Comparison of ENCODE assay signal across 39 cellular contexts in the genomic region with DNA sequence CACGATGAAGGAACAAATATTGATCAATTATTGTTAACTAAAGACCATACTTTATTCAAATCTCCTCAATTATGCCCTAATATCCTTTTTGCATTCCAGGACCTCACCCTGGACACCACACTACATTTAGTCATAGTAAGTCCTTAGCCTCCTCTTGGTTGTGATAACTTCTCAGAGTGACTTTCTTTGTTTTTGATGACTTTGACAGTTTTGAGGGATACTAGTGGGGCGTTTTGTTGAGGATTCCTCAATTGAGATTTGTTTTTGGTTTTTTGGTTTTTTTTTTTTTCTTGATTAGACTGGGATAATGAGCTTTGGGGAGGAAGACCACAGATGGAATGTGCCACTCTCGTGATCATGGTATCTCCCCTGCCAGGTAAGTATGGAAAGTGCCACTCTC.
"Had no signal": no experiment of that assay in that cellular context is flagged by ENCODE, and none has a peak within 500 bp of the region (broad histone marks: within the 10 kb centered on the region; RNA-seq: fewer than 3 reads in every experiment).

No MANE protein-coding gene starts in this region.

- H3K36me3 ChIP-seq: adrenal gland, ascending aorta, brain microvascular endothelial cell, breast epithelium, cardiac muscle cell had no signal

- FAIRE-seq: astrocyte, bronchial epithelial cell had no signal

- DNase-seq: activated effector memory CD4-positive, alpha-beta T cell treated with anti-CD3 and anti-CD28 coated beads, Interleukin-2, amount 50 U/mL, for 16 hours; activated effector memory CD4-positive, alpha-beta T cell treated with Interleukin-2 at 50 U/mL for 16 hours; activated gamma-delta T cell; activated gamma-delta T cell treated with Interleukin-2 at 50 U/mL for 16 hours; activated naive CD4-positive, alpha-beta T cell; activated naive CD4-positive, alpha-beta T cell treated with anti-CD3 and anti-CD28 coated beads for 36 hours; activated naive CD4-positive, alpha-beta T cell treated with anti-CD3 and anti-CD28 coated beads, Interleukin-2, amount 10 ng/mL, durations not matched to agents 7 days and 5 days; activated naive CD4-positive, alpha-beta T cell treated with anti-CD3 and anti-CD28 coated beads, Interleukin-2, amount 50 U/mL, for 16 hours; activated naive CD4-positive, alpha-beta T cell treated with Interleukin-2 at 50 U/mL for 16 hours; activated naive CD8-positive, alpha-beta T cell treated with anti-CD3 and anti-CD28 coated beads for 36 hours; activated naive CD8-positive, alpha-beta T cell treated with anti-CD3 and anti-CD28 coated beads, Interleukin-2, amount 10 ng/mL, durations not matched to agents 7 days and 5 days; activated naive CD8-positive, alpha-beta T cell treated with anti-CD3 and anti-CD28 coated beads, Interleukin-2, amount 50 U/mL, for 24 hours; activated T-cell treated with anti-CD3 and anti-CD28 coated beads, Interleukin-2, amount 50 U/mL, for 24 hours; activated T-cell treated with anti-CD3 and anti-CD28 coated beads, Interleukin-2, amount 50 U/mL, for 4 hours; activated T-cell treated with anti-CD3 and anti-CD28 coated beads, Interleukin-2, amount 50 U/mL, for 48 hours; activated T-cell treated with anti-CD3 and anti-CD28 coated beads, Interleukin-2, amount 50 U/mL, for 72 hours; adrenal gland; amniotic stem cell; amygdala; anterior cingulate cortex; aorta; body of pancreas; brain microvascular endothelial cell; caudate nucleus; central memory CD4-positive, alpha-beta T cell; cerebellar nuclear complex had no signal

- ATAC-seq: activated naive CD4-positive, alpha-beta T cell treated with anti-CD3 and anti-CD28 coated beads, Interleukin-2, amount 50 U/mL, for 72 hours; activated naive CD8-positive, alpha-beta T cell treated with anti-CD3 and anti-CD28 coated beads, Interleukin-2, amount 50 U/mL, for 24 hours; activated T-cell treated with anti-CD3 and anti-CD28 coated beads, Interleukin-2, amount 50 U/mL, for 4 hours; activated T-cell treated with anti-CD3 and anti-CD28 coated beads, Interleukin-2, amount 50 U/mL, for 72 hours; activated T-helper 17 cell treated with anti-CD3 and anti-CD28 coated beads, Interleukin-2, amount 50 U/mL, for 72 hours; body of pancreas had no signal

- H3K4me3 Mint-ChIP-seq: activated naive CD4-positive, alpha-beta T cell treated with anti-CD3 and anti-CD28 coated beads for 36 hours; activated naive CD4-positive, alpha-beta T cell treated with anti-CD3 and anti-CD28 coated beads, Interleukin-2, amount 10 ng/mL, durations not matched to agents 7 days and 5 days; activated naive CD4-positive, alpha-beta T cell treated with anti-CD3 and anti-CD28 coated beads, Interleukin-2, amount 50 U/mL, for 24 hours; activated naive CD8-positive, alpha-beta T cell; activated naive CD8-positive, alpha-beta T cell treated with anti-CD3 and anti-CD28 coated beads for 36 hours; activated naive CD8-positive, alpha-beta T cell treated with anti-CD3 and anti-CD28 coated beads, Interleukin-2, amount 10 ng/mL, durations not matched to agents 7 days and 5 days; activated naive CD8-positive, alpha-beta T cell treated with anti-CD3 and anti-CD28 coated beads, Interleukin-2, amount 50 U/mL, for 24 hours; activated T-cell treated with anti-CD3 and anti-CD28 coated beads, Interleukin-2, amount 50 U/mL, for 24 hours; activated T-cell treated with anti-CD3 and anti-CD28 coated beads, Interleukin-2, amount 50 U/mL, for 4 hours; activated T-cell treated with anti-CD3 and anti-CD28 coated beads, Interleukin-2, amount 50 U/mL, for 72 hours; activated T-helper 1 cell treated with anti-CD3 and anti-CD28 coated beads, Interleukin-12 subunit alpha, Interleukin-12 subunit beta, Interleukin-2, Interleukin-4 antibody, amounts not matched to agents 30 ng/mL and 10 ng/mL and 1 ng/mL, durations not matched to agents 14 hours and 24 hours and 36 hours; activated T-helper 17 cell treated with anti-CD3 and anti-CD28 coated beads, Interleukin-2, amount 50 U/mL, for 72 hours; brain; central memory CD8-positive, alpha-beta T cell had no signal

- H3K27me3 Mint-ChIP-seq: activated naive CD4-positive, alpha-beta T cell treated with anti-CD3 and anti-CD28 coated beads, Interleukin-2, amount 10 ng/mL, durations not matched to agents 7 days and 5 days; activated naive CD8-positive, alpha-beta T cell treated with anti-CD3 and anti-CD28 coated beads, Interleukin-2, amount 10 ng/mL, durations not matched to agents 7 days and 5 days; activated T-helper 17 cell treated with anti-CD3 and anti-CD28 coated beads, Interleukin-2, amount 50 U/mL, for 72 hours; central memory CD8-positive, alpha-beta T cell had no signal

- H3K9me3 ChIP-seq: adrenal gland, ascending aorta, body of pancreas, breast epithelium had no signal

- H3K36me3 Mint-ChIP-seq: activated naive CD4-positive, alpha-beta T cell treated with anti-CD3 and anti-CD28 coated beads, Interleukin-2, amount 10 ng/mL, durations not matched to agents 7 days and 5 days; activated naive CD4-positive, alpha-beta T cell treated with anti-CD3 and anti-CD28 coated beads, Interleukin-2, amount 50 U/mL, for 24 hours; activated naive CD4-positive, alpha-beta T cell treated with anti-CD3 and anti-CD28 coated beads, Interleukin-2, amount 50 U/mL, for 72 hours; activated naive CD8-positive, alpha-beta T cell; activated naive CD8-positive, alpha-beta T cell treated with anti-CD3 and anti-CD28 coated beads for 36 hours; activated naive CD8-positive, alpha-beta T cell treated with anti-CD3 and anti-CD28 coated beads, Interleukin-2, amount 10 ng/mL, durations not matched to agents 7 days and 5 days had no signal

- H3K27ac ChIP-seq: adrenal gland, ascending aorta, body of pancreas, brain microvascular endothelial cell, breast epithelium, cardiac muscle cell had no signal

- H3K27ac Mint-ChIP-seq: activated naive CD4-positive, alpha-beta T cell treated with anti-CD3 and anti-CD28 coated beads for 36 hours; activated naive CD4-positive, alpha-beta T cell treated with anti-CD3 and anti-CD28 coated beads, Interleukin-2, amount 10 ng/mL, durations not matched to agents 7 days and 5 days; activated naive CD4-positive, alpha-beta T cell treated with anti-CD3 and anti-CD28 coated beads, Interleukin-2, amount 50 U/mL, for 24 hours; activated naive CD4-positive, alpha-beta T cell treated with anti-CD3 and anti-CD28 coated beads, Interleukin-2, amount 50 U/mL, for 72 hours; activated naive CD8-positive, alpha-beta T cell; activated naive CD8-positive, alpha-beta T cell treated with anti-CD3 and anti-CD28 coated beads for 36 hours; activated naive CD8-positive, alpha-beta T cell treated with anti-CD3 and anti-CD28 coated beads, Interleukin-2, amount 10 ng/mL, durations not matched to agents 7 days and 5 days; activated naive CD8-positive, alpha-beta T cell treated with anti-CD3 and anti-CD28 coated beads, Interleukin-2, amount 50 U/mL, for 24 hours; activated T-cell treated with anti-CD3 and anti-CD28 coated beads, Interleukin-2, amount 50 U/mL, for 24 hours; activated T-cell treated with anti-CD3 and anti-CD28 coated beads, Interleukin-2, amount 50 U/mL, for 72 hours; activated T-helper 1 cell treated with anti-CD3 and anti-CD28 coated beads, Interleukin-12 subunit alpha, Interleukin-12 subunit beta, Interleukin-2, Interleukin-4 antibody, amounts not matched to agents 30 ng/mL and 10 ng/mL and 1 ng/mL, durations not matched to agents 14 hours and 24 hours and 36 hours; activated T-helper 17 cell treated with anti-CD3 and anti-CD28 coated beads, Interleukin-2, amount 50 U/mL, for 72 hours; activated T-helper 2 cell treated with anti-CD3 and anti-CD28 coated beads, Interferon-gamma antibody, Interleukin-2, Interleukin-4, amounts not matched to agents 10 μg/mL and 5 μg/mL and 100 μg/mL, durations not matched to agents 14 hours and 24 hours and 36 hours had no signal

- H3K4me1 ChIP-seq: adrenal gland, ascending aorta, breast epithelium had no signal

- H3K4me3 ChIP-seq: adrenal gland, ascending aorta, body of pancreas, breast epithelium, cardiac muscle cell had no signal

- H3K4me1 Mint-ChIP-seq: activated naive CD4-positive, alpha-beta T cell treated with anti-CD3 and anti-CD28 coated beads, Interleukin-2, amount 10 ng/mL, durations not matched to agents 7 days and 5 days; activated naive CD4-positive, alpha-beta T cell treated with anti-CD3 and anti-CD28 coated beads, Interleukin-2, amount 50 U/mL, for 24 hours; activated naive CD8-positive, alpha-beta T cell treated with anti-CD3 and anti-CD28 coated beads for 36 hours; activated naive CD8-positive, alpha-beta T cell treated with anti-CD3 and anti-CD28 coated beads, Interleukin-2, amount 10 ng/mL, durations not matched to agents 7 days and 5 days; activated naive CD8-positive, alpha-beta T cell treated with anti-CD3 and anti-CD28 coated beads, Interleukin-2, amount 50 U/mL, for 24 hours; activated T-helper 17 cell treated with anti-CD3 and anti-CD28 coated beads, Interleukin-2, amount 50 U/mL, for 72 hours; central memory CD8-positive, alpha-beta T cell had no signal

- H3K27me3 ChIP-seq: adrenal gland, ascending aorta, body of pancreas, brain microvascular endothelial cell, breast epithelium had no signal

- H3K9me3 Mint-ChIP-seq: activated T-cell treated with anti-CD3 and anti-CD28 coated beads, Interleukin-2, amount 50 U/mL, for 4 hours; activated T-helper 17 cell treated with anti-CD3 and anti-CD28 coated beads, Interleukin-2, amount 50 U/mL, for 72 hours had no signal
